ENCODE assay signal across 1 cellular context in the genomic region with DNA sequence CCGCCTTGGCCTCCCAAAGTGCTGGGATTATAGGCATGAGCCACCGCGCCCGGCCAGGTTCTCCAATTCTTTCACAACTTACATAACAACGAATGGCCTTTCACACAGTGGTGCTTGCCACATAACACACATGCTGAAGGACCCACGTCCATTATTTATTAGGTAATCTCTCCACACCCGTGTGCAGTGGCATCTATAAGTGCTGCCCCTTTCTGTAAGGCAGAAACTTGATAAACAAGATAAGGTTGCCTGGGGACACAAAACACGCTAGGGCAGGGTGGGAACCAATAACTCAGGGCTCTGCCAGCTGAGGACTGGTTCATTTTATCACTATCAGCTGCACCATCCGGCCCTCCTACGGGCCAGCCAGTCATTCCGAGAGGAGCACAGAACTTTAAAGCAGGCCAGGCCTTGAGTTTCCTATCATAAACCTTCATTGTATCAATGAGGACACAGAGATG.
TF ChIP-seq lines count a peak whose summit lies in the region.

No MANE protein-coding gene starts in this region.

TF ChIP-seq in K562, 482 proteins besides CTCF, POLR2A, EP300 and RAD21:
- TF ChIP-seq MEIS2 (IDR thresholded peaks at IDR 0.05; ENCODE audit: partially characterized antibody) (peak; percentile 34), RFX1 (IDR thresholded peaks at IDR 0.05) (peak; percentile 68), TFAM (CRISPR knock-in tag; conservative IDR thresholded peaks at IDR 0.05) (no peak), FOXJ3 (CRISPR knock-in tag; IDR thresholded peaks at IDR 0.05) (no peak), NCOR1 (IDR thresholded peaks at IDR 0.05) (peak; percentile 10; the same call in 1 of the 2 replicates), GABPA (tag; conservative IDR thresholded peaks at IDR 0.05; ENCODE audit: low read depth) (peak; percentile 46; the same call in 1 of the 2 replicates), PBX2 (CRISPR knock-in tag; IDR thresholded peaks at IDR 0.05; ENCODE audit: low read depth) (no peak), PBX2 (tag; conservative IDR thresholded peaks at IDR 0.05; ENCODE audit: low read depth) (0 out of 2 replicates have a peak, but pooled peaks have one; percentile 13), MCM5 (IDR thresholded peaks at IDR 0.05; ENCODE audit: low read depth) (no peak), GATA2 (CRISPR knock-in tag; IDR thresholded peaks at IDR 0.05) (0 out of 2 replicates have a peak, but pooled peaks have one; percentile 16), CBFA2T3 (IDR thresholded peaks at IDR 0.05) (peak; percentile 51), HNRNPK (IDR thresholded peaks at IDR 0.05; ENCODE audit: low read depth, low read length, poor library complexity, severe bottlenecking) (no peak)
- TF ChIP-seq, protein P1, sequence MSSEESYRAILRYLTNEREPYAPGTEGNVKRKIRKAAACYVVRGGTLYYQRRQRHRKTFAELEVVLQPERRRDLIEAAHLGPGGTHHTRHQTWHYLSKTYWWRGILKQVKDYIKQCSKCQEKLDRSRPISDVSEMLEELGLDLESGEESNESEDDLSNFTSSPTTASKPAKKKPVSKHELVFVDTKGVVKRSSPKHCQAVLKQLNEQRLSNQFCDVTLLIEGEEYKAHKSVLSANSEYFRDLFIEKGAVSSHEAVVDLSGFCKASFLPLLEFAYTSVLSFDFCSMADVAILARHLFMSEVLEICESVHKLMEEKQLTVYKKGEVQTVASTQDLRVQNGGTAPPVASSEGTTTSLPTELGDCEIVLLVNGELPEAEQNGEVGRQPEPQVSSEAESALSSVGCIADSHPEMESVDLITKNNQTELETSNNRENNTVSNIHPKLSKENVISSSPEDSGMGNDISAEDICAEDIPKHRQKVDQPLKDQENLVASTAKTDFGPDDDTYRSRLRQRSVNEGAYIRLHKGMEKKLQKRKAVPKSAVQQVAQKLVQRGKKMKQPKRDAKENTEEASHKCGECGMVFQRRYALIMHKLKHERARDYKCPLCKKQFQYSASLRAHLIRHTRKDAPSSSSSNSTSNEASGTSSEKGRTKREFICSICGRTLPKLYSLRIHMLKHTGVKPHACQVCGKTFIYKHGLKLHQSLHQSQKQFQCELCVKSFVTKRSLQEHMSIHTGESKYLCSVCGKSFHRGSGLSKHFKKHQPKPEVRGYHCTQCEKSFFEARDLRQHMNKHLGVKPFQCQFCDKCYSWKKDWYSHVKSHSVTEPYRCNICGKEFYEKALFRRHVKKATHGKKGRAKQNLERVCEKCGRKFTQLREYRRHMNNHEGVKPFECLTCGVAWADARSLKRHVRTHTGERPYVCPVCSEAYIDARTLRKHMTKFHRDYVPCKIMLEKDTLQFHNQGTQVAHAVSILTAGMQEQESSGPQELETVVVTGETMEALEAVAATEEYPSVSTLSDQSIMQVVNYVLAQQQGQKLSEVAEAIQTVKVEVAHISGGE (CRISPR knock-in tag; IDR thresholded peaks at IDR 0.05) = peak in 1 of 3 experiments; percentile 88; a peak in 2 of 6 replicates
- TF ChIP-seq, protein P2, sequence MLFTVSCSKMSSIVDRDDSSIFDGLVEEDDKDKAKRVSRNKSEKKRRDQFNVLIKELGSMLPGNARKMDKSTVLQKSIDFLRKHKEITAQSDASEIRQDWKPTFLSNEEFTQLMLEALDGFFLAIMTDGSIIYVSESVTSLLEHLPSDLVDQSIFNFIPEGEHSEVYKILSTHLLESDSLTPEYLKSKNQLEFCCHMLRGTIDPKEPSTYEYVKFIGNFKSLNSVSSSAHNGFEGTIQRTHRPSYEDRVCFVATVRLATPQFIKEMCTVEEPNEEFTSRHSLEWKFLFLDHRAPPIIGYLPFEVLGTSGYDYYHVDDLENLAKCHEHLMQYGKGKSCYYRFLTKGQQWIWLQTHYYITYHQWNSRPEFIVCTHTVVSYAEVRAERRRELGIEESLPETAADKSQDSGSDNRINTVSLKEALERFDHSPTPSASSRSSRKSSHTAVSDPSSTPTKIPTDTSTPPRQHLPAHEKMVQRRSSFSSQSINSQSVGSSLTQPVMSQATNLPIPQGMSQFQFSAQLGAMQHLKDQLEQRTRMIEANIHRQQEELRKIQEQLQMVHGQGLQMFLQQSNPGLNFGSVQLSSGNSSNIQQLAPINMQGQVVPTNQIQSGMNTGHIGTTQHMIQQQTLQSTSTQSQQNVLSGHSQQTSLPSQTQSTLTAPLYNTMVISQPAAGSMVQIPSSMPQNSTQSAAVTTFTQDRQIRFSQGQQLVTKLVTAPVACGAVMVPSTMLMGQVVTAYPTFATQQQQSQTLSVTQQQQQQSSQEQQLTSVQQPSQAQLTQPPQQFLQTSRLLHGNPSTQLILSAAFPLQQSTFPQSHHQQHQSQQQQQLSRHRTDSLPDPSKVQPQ (CRISPR knock-in tag; IDR thresholded peaks at IDR 0.05; ENCODE audit: borderline replicate concordance) = no peak
